In the genomic region with DNA sequence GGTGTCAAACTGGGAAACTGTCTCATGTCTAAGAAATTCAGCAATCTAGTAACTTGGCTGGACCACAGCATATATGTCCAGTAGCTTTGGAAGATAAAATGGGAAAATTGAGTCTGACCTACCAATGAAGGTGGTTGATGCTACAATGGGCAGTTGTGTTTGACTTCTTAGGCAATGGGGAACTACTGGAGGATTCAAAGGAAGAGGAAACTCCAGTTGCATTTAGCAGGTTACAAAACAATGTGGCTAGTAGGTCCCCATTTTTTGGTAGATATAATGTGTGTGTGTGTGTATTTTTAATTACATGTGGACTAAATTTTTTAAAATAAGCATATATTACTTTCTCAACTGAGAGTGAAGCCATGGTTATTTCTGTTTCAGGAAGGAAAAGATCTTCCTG, we compare ENCODE assay signal across 19 cellular contexts.
"Had no signal": no experiment of that assay in that cellular context is flagged by ENCODE, and none has a peak within 500 bp of the region (broad histone marks: within the 10 kb centered on the region; RNA-seq: fewer than 3 reads in every experiment).

No MANE protein-coding gene starts in this region.

- H3K4me3 ChIP-seq: colonic mucosa, esophagus muscularis mucosa, gastroesophageal sphincter, heart left ventricle, hepatocyte, lung, right lobe of liver, stomach, tibial artery had no signal

- H3K9me3 ChIP-seq: colonic mucosa, esophagus muscularis mucosa, gastroesophageal sphincter, heart left ventricle, right lobe of liver, stomach, tibial artery had no signal

- H3K27me3 ChIP-seq: colonic mucosa, esophagus muscularis mucosa, foreskin keratinocyte, gastroesophageal sphincter, heart left ventricle, hepatocyte, right lobe of liver, stomach, tibial artery had no signal

- H3K4me1 ChIP-seq: colonic mucosa, foreskin keratinocyte, heart left ventricle, parathyroid adenoma, right lobe of liver, stomach, tibial artery had no signal

- H3K27ac ChIP-seq: colonic mucosa, esophagus muscularis mucosa, foreskin keratinocyte, gastroesophageal sphincter, heart left ventricle, hepatocyte, parathyroid adenoma, right lobe of liver, stomach, tibial artery had no signal

- H3K36me3 ChIP-seq: colonic mucosa, esophagus muscularis mucosa, gastroesophageal sphincter, heart left ventricle, right lobe of liver, stomach, tibial artery had no signal

- DNase-seq: colonic mucosa; effector CD8-positive, alpha-beta T cell; foreskin keratinocyte; heart left ventricle; kidney; natural killer cell; right lobe of liver; small intestine; stimulated activated CD4-positive, alpha-beta T cell treated with anti-CD3 and anti-CD28 coated beads, Interleukin-15, amount 100 ng/mL, for 24 hours; stimulated activated CD4-positive, alpha-beta T cell treated with anti-CD3 and anti-CD28 coated beads, Interleukin-4, amount 100 ng/mL, for 1 hour; stimulated activated CD8-positive, alpha-beta memory T cell treated with anti-CD3 and anti-CD28 coated beads, Interleukin-4, amount 100 ng/mL, for 48 hours; stimulated activated naive CD4-positive, alpha-beta T cell; stomach; tibial artery had no signal
